ENCODE assay signal across 31 cellular contexts in the genomic region with DNA sequence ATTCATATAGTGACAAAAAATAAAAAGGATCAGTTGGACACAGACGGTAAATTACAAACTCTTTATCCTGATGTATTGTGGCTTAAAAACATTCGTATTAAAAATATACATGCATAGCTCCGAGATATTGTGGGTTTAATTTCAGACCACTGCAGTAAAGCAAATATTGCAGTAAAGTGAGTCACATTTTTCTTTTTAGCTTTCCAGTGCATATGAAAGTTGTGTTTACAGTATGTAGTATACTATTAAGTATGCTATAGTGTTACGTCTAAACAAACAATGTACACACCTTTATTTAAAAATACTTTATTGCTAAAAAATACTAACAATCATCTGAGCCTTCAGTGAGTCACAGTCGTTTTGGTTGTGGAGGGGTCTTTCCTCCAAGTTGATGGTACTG.
A peak's percentile ranks its signal among the peaks of the same experiment; 100 is the strongest.
DNase-seq lines count a peak whose midpoint lies in the region; ATAC-seq, FAIRE-seq and TF ChIP-seq lines count a peak whose summit lies in the region.
"Had no signal": no experiment of that assay in that cellular context is flagged by ENCODE, and none has a peak within 500 bp of the region (broad histone marks: within the 10 kb centered on the region; RNA-seq: fewer than 3 reads in every experiment).

No MANE protein-coding gene starts in this region.

- no peaks in the 10 kb centered on the region for H3K9me3 ChIP-seq in PC-3 (ENCODE audit: low read length)
- H3K9me3 ChIP-seq: A549, BE2C, BLaER1, Caco-2 had no signal

- peak overlapping the region; percentile 6; the same call in 1 of the 2 replicates for H3K4me3 ChIP-seq in PC-3 (ENCODE audit: low read length)
- no peak overlapping the region for H3K4me3 ChIP-seq in bronchial epithelial cell (ENCODE audit: low read depth, low read length)
- H3K4me3 ChIP-seq: A549; BLaER1; BLaER1 treated with 17β-estradiol and CSF1 and Interleukin-3, amounts not matched to agents 10 nM and 100 nM had no signal

- peak overlapping the region; percentile 12; the same call in 1 of the 2 replicates for H2AFZ ChIP-seq in PC-3 (ENCODE audit: low read length)

- intact Hi-C loops in PC-3 (cut with micrococcal nuclease): loop anchor here (1.0 to 2.0 kb wide), 2 partner anchors 73 to 165 kb away; no protein-coding TSS in a partner anchor

- POLR2A ChIA-PET in PC-3 (lab: Charles Lee; ENCODE audit: unreplicated experiment): no interaction called here

- peak; percentile 99 for ATAC-seq in PC-3
- ATAC-seq: A549; CD8-positive, alpha-beta T cell had no signal

- H3K9ac ChIP-seq in PC-3 (ENCODE audit: low read length): no peak overlapping the region
- H3K9ac ChIP-seq: BLaER1; BLaER1 treated with 17β-estradiol and CSF1 and Interleukin-3, amounts not matched to agents 10 nM and 100 nM had no signal

- H3K4me2 ChIP-seq in PC-3 (ENCODE audit: low read length): peak overlapping the region; percentile 67
- H3K4me2 ChIP-seq: A549; BLaER1; BLaER1 treated with 17β-estradiol and CSF1 and Interleukin-3, amounts not matched to agents 10 nM and 100 nM had no signal

- no peaks in the 10 kb centered on the region for H3K36me3 ChIP-seq in PC-3 (ENCODE audit: low read depth, low read length)
- no peaks in the 10 kb centered on the region for H3K36me3 ChIP-seq in bronchial epithelial cell (ENCODE audit: control insufficient read depth, insufficient read depth, low read length)
- H3K36me3 ChIP-seq: BE2C; BLaER1; BLaER1 treated with 17β-estradiol and CSF1 and Interleukin-3, amounts not matched to agents 10 nM and 100 nM had no signal

- DNase-seq in PC-3: peak; percentile 93
- peak; percentile 29 for DNase-seq in bronchial epithelial cell (ENCODE audit: low read depth)
- no peak for DNase-seq in NCI-H128 (lab: John Stamatoyannopoulos, UW; ENCODE audit: unreplicated experiment)
- DNase-seq in stimulated activated CD4-positive, alpha-beta T cell treated with anti-CD3 and anti-CD28 coated beads, Interleukin-4, amount 100 ng/mL, for 24 hours: no peak
- DNase-seq: 8988T; ACHN; AML-193; BE2C; C1 segment of cervical spinal cord; Caco-2; Calu3; CD4-positive, alpha-beta memory T cell; CD4-positive, alpha-beta T cell; CD4-positive, CD25-positive, alpha-beta regulatory T cell; CD8-positive, alpha-beta memory T cell; CD8-positive, alpha-beta T cell; COR-L47; DMS 273 treated with DMSO at 0.1 percent for 48 hours; DMS153; DMS53; DMS79; DMS79 treated with DMSO at 0.1 percent for 48 hours; DND-41; EL had no signal

- FAIRE-seq in bronchial epithelial cell (lab: Jason Lieb, UNC): no peak
- FAIRE-seq: A204.1, A549, D721Med had no signal

- H4K20me1 ChIP-seq in PC-3 (ENCODE audit: low read length): no peaks in the 10 kb centered on the region
- H4K20me1 ChIP-seq: BLaER1; BLaER1 treated with 17β-estradiol and CSF1 and Interleukin-3, amounts not matched to agents 10 nM and 100 nM had no signal

- peaks cover 14% of the 10 kb centered on the region for H3K4me1 ChIP-seq in PC-3 (ENCODE audit: insufficient read depth, low read length)
- H3K4me1 ChIP-seq: A549; BE2C; BLaER1; BLaER1 treated with 17β-estradiol and CSF1 and Interleukin-3, amounts not matched to agents 10 nM and 100 nM; Caco-2 had no signal

- TF ChIP-seq CTCF in PC-3 (conservative IDR thresholded peaks at IDR 0.05; ENCODE audit: low read depth, low read length): no peak
- TF ChIP-seq CTCF in bronchial epithelial cell (IDR thresholded peaks at IDR 0.05; ENCODE audit: insufficient read depth, low read length, severe bottlenecking): no peak

- H3K79me2 ChIP-seq in PC-3 (ENCODE audit: low read length): no peaks in the 10 kb centered on the region

- H3K9me2 ChIP-seq in PC-3 (replicated peaks; ENCODE audit: low read length): no peaks in the 10 kb centered on the region

- H3F3A ChIP-seq in PC-3 (ENCODE audit: low read length, unreplicated experiment): no peaks in the 10 kb centered on the region

- CTCF ChIA-PET in PC-3 (lab: Charles Lee): interaction anchor here (0.9 kb wide), 1 partner anchor 1129 kb away, joined by 4 read pairs; no protein-coding TSS in a partner anchor

- H3K27ac ChIP-seq in PC-3 (ENCODE audit: low read length): peak overlapping the region; percentile 51
- H3K27ac ChIP-seq: 22Rv1; A549; BLaER1; BLaER1 treated with 17β-estradiol and CSF1 and Interleukin-3, amounts not matched to agents 10 nM and 100 nM; C4-2B had no signal

- H3K27me3 ChIP-seq in PC-3 (ENCODE audit: low read length): no peaks in the 10 kb centered on the region
- H3K27me3 ChIP-seq in bronchial epithelial cell (ENCODE audit: control insufficient read depth, insufficient read depth, low read length): no peaks in the 10 kb centered on the region
- H3K27me3 ChIP-seq: BE2C; BLaER1; BLaER1 treated with 17β-estradiol and CSF1 and Interleukin-3, amounts not matched to agents 10 nM and 100 nM had no signal

- no TSS peak for BruUV-seq in PC-3 (replicated peaks; lab: Mats Ljungman, UMichigan)

Comparison
In these comparisons a context has a peak if more than half of its experiments do, and no peak if none do; other contexts are left out.
1. DNase-seq: peak in PC-3 (single experiment) and bronchial epithelial cell (single experiment); none in NCI-H128 (single experiment) and stimulated activated CD4-positive, alpha-beta T cell treated with anti-CD3 and anti-CD28 coated beads, Interleukin-4, amount 100 ng/mL, for 24 hours (single experiment).